Comparison of ENCODE assay signal across 8 cellular contexts in genomic region chr10:79404231-79404609, GRCh38. TPM values are rescaled to one million over a fixed set of nuclear protein-coding genes. Genes with fewer than 3 reads are reported as not detected.
DNase-seq lines count a peak whose midpoint lies in the region; ATAC-seq and TF ChIP-seq lines count a peak whose summit lies in the region.

No MANE protein-coding gene starts in this region.

- H3K4me3 ChIP-seq in choroid plexus epithelial cell (ENCODE audit: low read depth, low read length) = no peak overlapping the region
- no peak overlapping the region for H3K4me3 ChIP-seq in thoracic aorta

- no peaks in the 10 kb centered on the region for H3K36me3 ChIP-seq in thoracic aorta

- H3K27me3 ChIP-seq in thoracic aorta (replicated peaks; ENCODE audit: insufficient read depth) = no peaks in the 10 kb centered on the region

- no peak for TF ChIP-seq CTCF in choroid plexus epithelial cell (conservative IDR thresholded peaks at IDR 0.05; ENCODE audit: low read depth, low read length)
- TF ChIP-seq CTCF in thoracic aorta (IDR thresholded peaks at IDR 0.05) = no peak

- DNase-seq in HuH-7 (ENCODE audit: low spot score) (peak; percentile 37), choroid plexus epithelial cell (ENCODE audit: low read depth) (peak; percentile 93), left colon (peak in 1 of 2 donors; percentile 63), thoracic aorta (ENCODE audit: low spot score) (no peak), COLO668 (lab: John Stamatoyannopoulos, UW; ENCODE audit: unreplicated experiment) (no peak), putamen (ENCODE audit: low spot score) (no peak)
- no peak for DNase-seq in stimulated activated CD4-positive, alpha-beta T cell treated with anti-CD3 and anti-CD28 coated beads, Interleukin-15, amount 100 ng/mL, for 24 hours
- no peak for DNase-seq in activated CD4-positive, CD25-positive, alpha-beta regulatory T cell (lab: John Stamatoyannopoulos, UW)

- no peaks in the 10 kb centered on the region for H3K9me3 ChIP-seq in thoracic aorta

- H3K27ac ChIP-seq in thoracic aorta = peak overlapping the region; percentile 88 to 89

- H3K4me1 ChIP-seq in thoracic aorta (ENCODE audit: control insufficient read depth in 1 of 2, low read depth in 2 of 2) = peaks cover 90 to 100% of the 10 kb centered on the region in 2 donors

- intact Hi-C loops in left colon (cut with DNase I, micrococcal nuclease) = no loop called here

- ATAC-seq in left colon (peak; percentile 37), thoracic aorta (ENCODE audit: insufficient number of reproducible peaks, low FRiP score, low read depth) (no peak)

RNA-seq across cellular contexts. Expression of gene ZCCHC24, which starts 41.2 kb away (rescaled TPM):
- total RNA-seq in left colon (10 to 100 TPM in 1 of 2 donors, 1 to 10 TPM in 1; 5.3 to 18.4 TPM), thoracic aorta (10 to 100 TPM; 66.9 to 82.9 TPM)

RNA-seq across cellular contexts. Expression of gene PPIF, which starts 57.0 kb away (rescaled TPM):
- total RNA-seq in left colon (100 to 1,000 TPM in 1 of 2 donors, 10 to 100 TPM in 1; 86.6 to 105 TPM), thoracic aorta (10 to 100 TPM in 1 of 2 donors, 1 to 10 TPM in 1; 5.7 to 44.2 TPM)

Comparison
In these comparisons a context has a peak if more than half of its experiments do, and no peak if none do; other contexts are left out.
1. DNase-seq: peak in HuH-7 (single experiment) and choroid plexus epithelial cell (single experiment); none in thoracic aorta (single experiment), stimulated activated CD4-positive, alpha-beta T cell treated with anti-CD3 and anti-CD28 coated beads, Interleukin-15, amount 100 ng/mL, for 24 hours (single experiment), COLO668 (single experiment), putamen (single experiment) and activated CD4-positive, CD25-positive, alpha-beta regulatory T cell (0 of 4).